ENCODE assay signal across 16 cellular contexts in genomic region chr11:77121096-77121640, GRCh38. TPM values are rescaled to one million over a fixed set of nuclear protein-coding genes. Genes with fewer than 3 reads are reported as not detected.
A peak's percentile ranks its signal among the peaks of the same experiment; 100 is the strongest.
DNase-seq lines count a peak whose midpoint lies in the region; ATAC-seq and TF ChIP-seq lines count a peak whose summit lies in the region.
"Had no signal": no experiment of that assay in that cellular context is flagged by ENCODE, and none has a peak within 500 bp of the region (broad histone marks: within the 10 kb centered on the region; RNA-seq: fewer than 3 reads in every experiment).

No MANE protein-coding gene starts in this region.

- H3K27ac ChIP-seq in neuronal stem cell (replicated peaks; ENCODE audit: low read length), result no peak overlapping the region
- no peak overlapping the region for H3K27ac ChIP-seq in foreskin keratinocyte
- H3K27ac ChIP-seq: C4-2B, GM23248 had no signal

- peak overlapping the region; percentile 9 for H2BK15ac ChIP-seq in neuronal stem cell (ENCODE audit: low read length)

- no peak overlapping the region for H2AFZ ChIP-seq in neuronal stem cell (ENCODE audit: low read length)
- H2AFZ ChIP-seq: GM23248 had no signal

- no peak overlapping the region for H2AK5ac ChIP-seq in neuronal stem cell (ENCODE audit: low read depth, low read length)

- no peak overlapping the region for H3K18ac ChIP-seq in neuronal stem cell (ENCODE audit: low read length)

- TF ChIP-seq CTCF in foreskin keratinocyte (conservative IDR thresholded peaks at IDR 0.05), result no peak

- ATAC-seq in Right ventricle myocardium superior (ENCODE audit: poor library complexity), result no peak
- no peak for ATAC-seq in left cardiac atrium
- no peak for ATAC-seq in GM21447 (IDR thresholded peaks at IDR 0.05; ENCODE audit: unreplicated experiment)
- no peak for ATAC-seq in foreskin keratinocyte
- ATAC-seq: HCT116 had no signal

- no CpG with 5 or more reads among the region's 10 CpGs for WGBS in neuronal stem cell (ENCODE audit: extremely low coverage in 2 of 2, insufficient read length in 2 of 2, insufficient replicate concordance in 1 of 2), 2 donors

- peak overlapping the region; percentile 63 for H3K9ac ChIP-seq in neuronal stem cell (ENCODE audit: low read depth, low read length, poor library complexity)
- H3K9ac ChIP-seq: GM23248 had no signal

- peaks cover 0 to 92% of the 10 kb centered on the region in 2 donors for H3K36me3 ChIP-seq in neuronal stem cell (replicated peaks in 1 of 2; ENCODE audit: control insufficient read depth in 2 of 2, insufficient read depth in 2 of 2, low read length in 2 of 2)

- no peak overlapping the region for H2BK12ac ChIP-seq in neuronal stem cell (ENCODE audit: low read length)

- H3K4me3 ChIP-seq in neuronal stem cell (ENCODE audit: low read length in 2 of 2), result no peak overlapping the region
- H3K4me3 ChIP-seq: GM23248 had no signal

- H4K91ac ChIP-seq in neuronal stem cell (ENCODE audit: low read depth, low read length, poor library complexity), result no peak overlapping the region

- intact Hi-C loops in Right ventricle myocardium superior (cut with DNase I) (no loop called here), left cardiac atrium (cut with DNase I) (no loop called here)

- peak overlapping the region; percentile 85 for H2BK5ac ChIP-seq in neuronal stem cell (ENCODE audit: low read length)

- no peak overlapping the region for H4K8ac ChIP-seq in neuronal stem cell (ENCODE audit: low read depth, low read length)

- H3K9me3 ChIP-seq in neuronal stem cell (replicated peaks in 1 of 2; ENCODE audit: control insufficient read depth in 2 of 2, insufficient read depth in 1 of 2, low read depth in 1 of 2, low read length in 2 of 2), result no peaks in the 10 kb centered on the region

- no peak overlapping the region for H3K14ac ChIP-seq in neuronal stem cell (ENCODE audit: low read length)

- DNase-seq in Right ventricle myocardium superior (peak; percentile 36), left cardiac atrium (no peak), CMK (ENCODE audit: low read depth) (peak; percentile 25), RPMI8226 (peak; percentile 42), neuronal stem cell (ENCODE audit: low spot score) (no peak), DMS153 (lab: John Stamatoyannopoulos, UW) (no peak), foreskin keratinocyte (no peak)
- DNase-seq: ACHN; CD4-positive, alpha-beta memory T cell; COR-L47; GF-D8; GM23248 had no signal

- no peak overlapping the region for H3K4ac ChIP-seq in neuronal stem cell (ENCODE audit: low read length)

- H3K27me3 ChIP-seq in neuronal stem cell (ENCODE audit: control insufficient read depth in 3 of 3, insufficient read depth in 3 of 3, low read depth in 1 of 3, low read length in 3 of 3) (no peaks in the 10 kb centered on the region), foreskin keratinocyte (no peaks in the 10 kb centered on the region)

- peaks cover 1% of the 10 kb centered on the region for H3K79me1 ChIP-seq in neuronal stem cell (ENCODE audit: low read depth, low read length)

- no peak overlapping the region for H3K23ac ChIP-seq in neuronal stem cell (ENCODE audit: low read depth, low read length, poor library complexity)

- H3K4me1 ChIP-seq in neuronal stem cell (ENCODE audit: control insufficient read depth in 2 of 2, insufficient read depth in 1 of 2, low read depth in 1 of 2, low read length in 2 of 2) (peaks cover 0 to 7% of the 10 kb centered on the region in 2 donors), foreskin keratinocyte (no peaks in the 10 kb centered on the region)

- H3K4me2 ChIP-seq in neuronal stem cell (ENCODE audit: insufficient read depth, low read length, poor library complexity, severe bottlenecking), result no peak overlapping the region

- H2BK120ac ChIP-seq in neuronal stem cell (ENCODE audit: low read depth, low read length), result no peak overlapping the region

RNA-seq across cellular contexts. Expression of gene MYO7A, which starts 6.9 kb away (rescaled TPM):
- total RNA-seq in Right ventricle myocardium superior (4.4 TPM), left cardiac atrium (10 to 100 TPM in 1 of 2 donors, 1 to 10 TPM in 1; 7.5 to 11.1 TPM), foreskin keratinocyte (0.27 and 0.35 TPM in 2 replicates)
- polyA plus RNA-seq in neuronal stem cell (2013, experiment 1 of 2), result 0.71 TPM
- polyA plus RNA-seq in neuronal stem cell (2013, experiment 2 of 2), result 0.60 TPM
- 0.22 and 0.25 TPM in 2 replicates for polyA plus RNA-seq in foreskin keratinocyte
- total RNA-seq: A172, GM23248 had no signal
- polyA plus RNA-seq: GM23248 had no signal

RNA-seq across cellular contexts. Expression of gene OMP, which starts 18.5 kb away (rescaled TPM):
- not detected for total RNA-seq in Right ventricle myocardium superior
- under 1 TPM in 1 of 2 donors, not detected in 1; 0.97 TPM for total RNA-seq in left cardiac atrium
- not detected for polyA plus RNA-seq in neuronal stem cell (2013, experiment 1 of 2)
- not detected for polyA plus RNA-seq in neuronal stem cell (2013, experiment 2 of 2)
- total RNA-seq in foreskin keratinocyte, result not detected in 2 replicates
- polyA plus RNA-seq in foreskin keratinocyte, result not detected in 2 replicates
- total RNA-seq: A172, GM23248 had no signal
- polyA plus RNA-seq: CD4-positive, alpha-beta memory T cell; GM23248 had no signal

RNA-seq across cellular contexts. Expression of gene CAPN5, which starts 54.4 kb away (rescaled TPM):
- total RNA-seq in Right ventricle myocardium superior, result 2.6 TPM
- total RNA-seq in left cardiac atrium, result 1 to 10 TPM; 5.6 to 5.9 TPM
- 7.6 TPM for polyA plus RNA-seq in neuronal stem cell (2013, experiment 1 of 2)
- polyA plus RNA-seq in neuronal stem cell (2013, experiment 2 of 2), result 8.0 TPM
- 0.81 and 1.4 TPM in 2 replicates for total RNA-seq in foreskin keratinocyte
- 0.88 and 1.5 TPM in 2 replicates for polyA plus RNA-seq in foreskin keratinocyte

Comparison
In these comparisons a context has a peak if more than half of its experiments do, and no peak if none do; other contexts are left out.
1. DNase-seq: peak in Right ventricle myocardium superior (single experiment), CMK (single experiment) and RPMI8226 (single experiment); none in left cardiac atrium (single experiment), neuronal stem cell (single experiment), DMS153 (single experiment) and foreskin keratinocyte (0 of 2).